ENCODE assay signal across 19 cellular contexts in the genomic region with DNA sequence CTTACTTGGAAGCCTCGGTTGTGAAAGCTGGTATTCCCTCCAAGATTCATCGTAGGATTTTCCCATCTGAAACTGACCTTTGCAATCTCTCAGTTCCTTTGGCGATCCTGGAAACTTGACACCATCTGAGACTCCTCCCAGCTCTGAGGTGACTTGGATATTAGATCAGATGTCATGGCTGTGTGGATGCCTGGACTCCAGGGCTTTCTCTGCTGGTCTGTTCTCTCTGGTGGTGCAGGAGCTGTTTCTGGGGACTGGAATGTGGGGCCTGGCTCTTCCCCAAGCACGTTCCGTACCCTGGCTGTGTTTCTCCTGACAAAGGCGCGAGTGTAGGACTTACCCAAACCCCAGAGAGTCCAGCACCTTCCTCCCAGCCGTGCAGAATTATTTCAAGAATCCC.
DNase-seq lines count a peak whose midpoint lies in the region; ATAC-seq and TF ChIP-seq lines count a peak whose summit lies in the region.
"Had no signal": no experiment of that assay in that cellular context is flagged by ENCODE, and none has a peak within 500 bp of the region (broad histone marks: within the 10 kb centered on the region; RNA-seq: fewer than 3 reads in every experiment).

No MANE protein-coding gene starts in this region.

- no peaks in the 10 kb centered on the region for H3K27me3 ChIP-seq in HCT116 (ENCODE audit: insufficient read depth, low read length)
- H3K27me3 ChIP-seq: BLaER1 treated with 17β-estradiol and CSF1 and Interleukin-3, amounts not matched to agents 10 nM and 100 nM; dorsolateral prefrontal cortex; vagina had no signal

- no peaks in the 10 kb centered on the region for H4K20me1 ChIP-seq in HCT116 (ENCODE audit: insufficient read depth)
- H4K20me1 ChIP-seq: BLaER1 treated with 17β-estradiol and CSF1 and Interleukin-3, amounts not matched to agents 10 nM and 100 nM had no signal

- no peaks in the 10 kb centered on the region for H3K9me3 Mint-ChIP-seq in WTC11
- H3K9me3 Mint-ChIP-seq: activated T-helper 2 cell treated with anti-CD3 and anti-CD28 coated beads, Interferon-gamma antibody, Interleukin-2, Interleukin-4, amounts not matched to agents 10 μg/mL and 5 μg/mL and 100 μg/mL, durations not matched to agents 14 hours and 24 hours and 36 hours had no signal

- peak overlapping the region; percentile 26; the same call in 1 of the 2 replicates for H3K4me3 Mint-ChIP-seq in WTC11
- H3K4me3 Mint-ChIP-seq: activated CD4-positive, alpha-beta memory T cell treated with anti-CD3 and anti-CD28 coated beads for 36 hours had no signal

- H3K4me1 Mint-ChIP-seq in WTC11, result peaks cover 8% of the 10 kb centered on the region

- no peak for TF ChIP-seq POLR2A in HCT116 (IDR thresholded peaks at IDR 0.05; ENCODE audit: borderline replicate concordance, extremely low read depth, insufficient read depth, insufficient read length)

- no peak overlapping the region for H3K9ac ChIP-seq in HCT116 (ENCODE audit: low read length)
- H3K9ac ChIP-seq: BLaER1 treated with 17β-estradiol and CSF1 and Interleukin-3, amounts not matched to agents 10 nM and 100 nM had no signal

- peak overlapping the region; percentile 42 for H3K4me2 ChIP-seq in HCT116 (ENCODE audit: low read length)
- H3K4me2 ChIP-seq: BLaER1 treated with 17β-estradiol and CSF1 and Interleukin-3, amounts not matched to agents 10 nM and 100 nM had no signal

- no peak for TF ChIP-seq RAD21 in HCT116 (IDR thresholded peaks at IDR 0.05; ENCODE audit: low read depth)

- H3K4me3 ChIP-seq in HCT116 (replicated peaks in 1 of 2; ENCODE audit: low read depth in 1 of 2, low read length in 2 of 2) (no peak overlapping the region), skeletal muscle cell (ENCODE audit: low read depth, low read length) (no peak overlapping the region)
- H3K4me3 ChIP-seq: BLaER1 treated with 17β-estradiol and CSF1 and Interleukin-3, amounts not matched to agents 10 nM and 100 nM; dorsolateral prefrontal cortex; skin epidermis; vagina had no signal

- H2AFZ ChIP-seq in HCT116 (ENCODE audit: low read depth, low read length, poor library complexity, severe bottlenecking), result no peak overlapping the region

- no peaks in the 10 kb centered on the region for H3K9me2 ChIP-seq in HCT116 (ENCODE audit: insufficient read depth)

- H3K27ac ChIP-seq in HCT116 (ENCODE audit: low read depth, low read length), result no peak overlapping the region
- H3K27ac ChIP-seq: BLaER1 treated with 17β-estradiol and CSF1 and Interleukin-3, amounts not matched to agents 10 nM and 100 nM; dorsolateral prefrontal cortex; skin epidermis; vagina had no signal

- no peaks in the 10 kb centered on the region; the same call in 1 of the 2 replicates for H3K27me3 Mint-ChIP-seq in WTC11 (ENCODE audit: low read depth)
- H3K27me3 Mint-ChIP-seq: activated CD4-positive, alpha-beta memory T cell treated with anti-CD3 and anti-CD28 coated beads for 36 hours had no signal

- no peaks in the 10 kb centered on the region for H3K79me2 ChIP-seq in HCT116 (ENCODE audit: insufficient read depth, low read length)

- TF ChIP-seq CTCF in HCT116 (IDR thresholded peaks at IDR 0.05 in 2 of 3, conservative IDR thresholded peaks at IDR 0.05 in 1 of 3; ENCODE audit: borderline replicate concordance in 1 of 3, insufficient read depth in 1 of 3, low read depth in 2 of 3, low read length in 2 of 3) (no peak), WTC11 (IDR thresholded peaks at IDR 0.05) (no peak)

- H3K27ac Mint-ChIP-seq in WTC11, result no peak overlapping the region; the same call in 1 of the 2 replicates
- H3K27ac Mint-ChIP-seq: activated CD4-positive, alpha-beta memory T cell treated with anti-CD3 and anti-CD28 coated beads for 36 hours; activated T-helper 2 cell treated with anti-CD3 and anti-CD28 coated beads, Interferon-gamma antibody, Interleukin-2, Interleukin-4, amounts not matched to agents 10 μg/mL and 5 μg/mL and 100 μg/mL, durations not matched to agents 14 hours and 24 hours and 36 hours had no signal

- ATAC-seq in HCT116 (peak; percentile 69), WTC11 (peak; percentile 96), left ventricle myocardium superior (peak; percentile 65), HG03045 (IDR thresholded peaks at IDR 0.05; ENCODE audit: unreplicated experiment) (no peak), HG02610 (IDR thresholded peaks at IDR 0.05; ENCODE audit: unreplicated experiment) (no peak)

- POLR2A ChIA-PET in HCT116 (lab: Charles Lee) (no interaction called here), WTC11 (lab: Charles Lee) (no interaction called here)

- no TSS peak for BruUV-seq in HCT116 (replicated peaks; lab: Mats Ljungman, UMichigan)

- DNase-seq in HCT116 (ENCODE audit: low read depth, low spot score) (no peak), WTC11 (ENCODE audit: low spot score) (peak; percentile 22), left ventricle myocardium superior (no peak), skeletal muscle cell (ENCODE audit: low read depth) (peak; percentile 32), amniotic stem cell (lab: John Stamatoyannopoulos, UW) (no peak)
- DNase-seq: activated CD4-positive, alpha-beta memory T cell treated with anti-CD3 and anti-CD28 coated beads for 36 hours; aorta; DMS79; dorsolateral prefrontal cortex; NCI-H187 treated with DMSO at 0.1 percent for 48 hours; NCI-H526; nucleus accumbens; stimulated activated naive CD4-positive, alpha-beta T cell treated with Interleukin-2 at 50 U/mL for 16 hours had no signal

- no peaks in the 10 kb centered on the region for H3K36me3 ChIP-seq in HCT116 (ENCODE audit: control insufficient read depth in 1 of 2, insufficient read depth in 2 of 2, low read length in 2 of 2)
- H3K36me3 ChIP-seq: BLaER1 treated with 17β-estradiol and CSF1 and Interleukin-3, amounts not matched to agents 10 nM and 100 nM; vagina had no signal

- CTCF ChIA-PET in HCT116 (lab: Charles Lee), result no interaction called here
- CTCF ChIA-PET in WTC11 (lab: Charles Lee), result no interaction called here

- H3K9me3 ChIP-seq in HCT116 (ENCODE audit: control insufficient read depth in 1 of 2, insufficient read depth in 1 of 2, low read depth in 1 of 2, low read length in 2 of 2), result no peaks in the 10 kb centered on the region
- H3K9me3 ChIP-seq: vagina had no signal

- RAD21 ChIA-PET in HCT116 (lab: Charles Lee; ENCODE audit: low non-redundant PET in 1 of 2, low total read pairs in 2 of 2, uncharacterized antibody in 2 of 2, unreplicated experiment in 2 of 2), result no interaction called here

- intact Hi-C loops in HCT116 (cut with micrococcal nuclease) (no loop called here), left ventricle myocardium superior (cut with micrococcal nuclease) (no loop called here)

- H3K36me3 Mint-ChIP-seq in WTC11, result no peaks in the 10 kb centered on the region
- H3K36me3 Mint-ChIP-seq: activated CD4-positive, alpha-beta memory T cell treated with anti-CD3 and anti-CD28 coated beads for 36 hours had no signal

- H3K4me1 ChIP-seq in HCT116 (ENCODE audit: control insufficient read depth in 1 of 2, insufficient read depth in 2 of 2, low read length in 2 of 2), result peaks cover 4 to 8% of the 10 kb centered on the region in 2 experiments; a peak in 3 of 4 replicates
- H3K4me1 ChIP-seq: BLaER1 treated with 17β-estradiol and CSF1 and Interleukin-3, amounts not matched to agents 10 nM and 100 nM; vagina had no signal

TF ChIP-seq in HCT116, 20 proteins besides CTCF, POLR2A, EP300 and RAD21 (continues in another document):
- TF ChIP-seq FOSL1 (IDR thresholded peaks at IDR 0.05; ENCODE audit: low read depth) (no peak), ATF3 (IDR thresholded peaks at IDR 0.05) (no peak), ZBTB33 (IDR thresholded peaks at IDR 0.05; ENCODE audit: extremely low read depth, insufficient replicate concordance, low read length) (no peak)

TF ChIP-seq in WTC11, 78 proteins besides CTCF, POLR2A, EP300 and RAD21 (continues in another document):
- TF ChIP-seq ZNF219 (CRISPR knock-in tag; IDR thresholded peaks at IDR 0.05; ENCODE audit: borderline replicate concordance) (no peak), CREB1 (CRISPR knock-in tag; IDR thresholded peaks at IDR 0.05) (no peak), NFYB (CRISPR knock-in tag; conservative IDR thresholded peaks at IDR 0.05; ENCODE audit: low read depth) (no peak), ZMAT4 (CRISPR knock-in tag; IDR thresholded peaks at IDR 0.05) (no peak), CBFB (CRISPR knock-in tag; IDR thresholded peaks at IDR 0.05; ENCODE audit: low read depth) (no peak), IRF1 (CRISPR knock-in tag; IDR thresholded peaks at IDR 0.05) (no peak), HMGXB4 (CRISPR knock-in tag; IDR thresholded peaks at IDR 0.05) (no peak), GRHL2 (CRISPR knock-in tag; IDR thresholded peaks at IDR 0.05; ENCODE audit: insufficient replicate concordance, severe bottlenecking) (no peak)

Comparison
In these comparisons a context has a peak if more than half of its experiments do, and no peak if none do; other contexts are left out.
1. ATAC-seq: peak in HCT116 (single experiment), WTC11 (single experiment) and left ventricle myocardium superior (single experiment); none in HG03045 (single experiment) and HG02610 (single experiment).
2. DNase-seq: peak in WTC11 (single experiment) and skeletal muscle cell (single experiment); none in HCT116 (single experiment), left ventricle myocardium superior (single experiment) and amniotic stem cell (single experiment).